Comparison of ENCODE assay signal across 8 cellular contexts in genomic region chr9:77177143-77177893, GRCh38. TPM values are rescaled to one million over a fixed set of nuclear protein-coding genes. Genes with fewer than 3 reads are reported as not detected.
A peak's percentile ranks its signal among the peaks of the same experiment; 100 is the strongest.
DNase-seq lines count a peak whose midpoint lies in the region; ATAC-seq and TF ChIP-seq lines count a peak whose summit lies in the region.

Gene VPS13A, plus strand, starts transcription at chr9:77177534. Its CDS starts 171 bp downstream, at chr9:77177705.

- H3K4me1 ChIP-seq in CD4-positive, alpha-beta memory T cell (ENCODE audit: insufficient read depth, low read length) = peaks cover 28% of the 10 kb centered on the region
- peaks cover 7% of the 10 kb centered on the region for H3K4me1 ChIP-seq in ectodermal cell (ENCODE audit: control insufficient read depth, insufficient read depth, low read length)
- H3K4me1 ChIP-seq in lower lobe of right lung = peaks cover 22% of the 10 kb centered on the region

- DNase-seq in CD4-positive, alpha-beta memory T cell = peak; percentile 89 to 96 (median 89)
- DNase-seq in NCI-H82 (lab: John Stamatoyannopoulos, UW) (peak; percentile 98), lower lobe of right lung (peak; percentile 96)
- peak; percentile 97 for DNase-seq in activated CD4-positive, alpha-beta memory T cell treated with anti-CD3 and anti-CD28 coated beads for 36 hours
- DNase-seq in stimulated activated CD4-positive, alpha-beta T cell treated with anti-CD3 and anti-CD28 coated beads, TNF-alpha, amount 100 ng/mL, for 4 hours (ENCODE audit: low read depth in 3 of 3) = peak; percentile 83 to 86 (median 84)

- no peaks in the 10 kb centered on the region for H3K9me3 Mint-ChIP-seq in CD4-positive, alpha-beta memory T cell
- no peaks in the 10 kb centered on the region for H3K9me3 Mint-ChIP-seq in activated CD4-positive, alpha-beta memory T cell treated with anti-CD3 and anti-CD28 coated beads for 36 hours

- H3K4me3 Mint-ChIP-seq in CD4-positive, alpha-beta memory T cell = peak within 1 kb of the TSS; percentile 90 to 98 (median 96)
- H3K4me3 Mint-ChIP-seq in activated CD4-positive, alpha-beta memory T cell treated with anti-CD3 and anti-CD28 coated beads for 36 hours = peak within 1 kb of the TSS; percentile 86

- WGBS in ectodermal cell, 2 experiments = 0 to 1% methylated on average over 89 of the region's 89 CpGs

- H3K4me3 ChIP-seq in CD4-positive, alpha-beta memory T cell (ENCODE audit: low read length in 2 of 2) = peak within 1 kb of the TSS; percentile 77 to 79
- H3K4me3 ChIP-seq in ectodermal cell (ENCODE audit: insufficient read depth, low read depth, low read length) (peak within 1 kb of the TSS; percentile 65), lower lobe of right lung (peak within 1 kb of the TSS; percentile 91)

- CTCF ChIA-PET in CD4-positive, alpha-beta memory T cell (lab: Charles Lee; ENCODE audit: partially characterized antibody) = interaction anchor here (1.0 to 3.5 kb wide), 5 partner anchors 10 to 53 kb away, joined by 3 to 27 read pairs (median 4); no protein-coding TSS in a partner anchor
- CTCF ChIA-PET in activated CD4-positive, alpha-beta memory T cell treated with anti-CD3 and anti-CD28 coated beads for 36 hours (lab: Charles Lee) = interaction anchor here (0.6 to 3.1 kb wide), 5 partner anchors 9 to 1110 kb away, joined by 3 to 32 read pairs (median 3); no protein-coding TSS in a partner anchor

- no peaks in the 10 kb centered on the region for H3K27me3 Mint-ChIP-seq in CD4-positive, alpha-beta memory T cell
- H3K27me3 Mint-ChIP-seq in activated CD4-positive, alpha-beta memory T cell treated with anti-CD3 and anti-CD28 coated beads for 36 hours = no peaks in the 10 kb centered on the region

- peaks cover 20 to 46% (median 28%) of the 10 kb centered on the region in 4 donors for H3K4me1 Mint-ChIP-seq in CD4-positive, alpha-beta memory T cell
- peaks cover 22% of the 10 kb centered on the region for H3K4me1 Mint-ChIP-seq in activated CD4-positive, alpha-beta memory T cell treated with anti-CD3 and anti-CD28 coated beads for 36 hours (ENCODE audit: low read depth)

- H3K27ac Mint-ChIP-seq in CD4-positive, alpha-beta memory T cell = peak within 1 kb of the TSS; percentile 92 to 98 (median 94)
- peak within 1 kb of the TSS; percentile 87 for H3K27ac Mint-ChIP-seq in activated CD4-positive, alpha-beta memory T cell treated with anti-CD3 and anti-CD28 coated beads for 36 hours

- ATAC-seq in GM19438 (IDR thresholded peaks at IDR 0.05; ENCODE audit: low read depth, unreplicated experiment) = peak; percentile 84
- peak; percentile 48 for ATAC-seq in HG03575 (IDR thresholded peaks at IDR 0.05; ENCODE audit: extremely low read depth, insufficient number of reproducible peaks, low FRiP score, unreplicated experiment)
- peak; percentile 98 for ATAC-seq in lower lobe of right lung

- H3K27ac ChIP-seq in CD4-positive, alpha-beta memory T cell (ENCODE audit: low read depth, low read length) = peak within 1 kb of the TSS; percentile 92
- H3K27ac ChIP-seq in ectodermal cell (ENCODE audit: insufficient read depth, low read depth, low read length, poor library complexity, severe bottlenecking) (peak within 1 kb of the TSS; percentile 74), lower lobe of right lung (peak within 1 kb of the TSS; percentile 82)

- TF ChIP-seq CTCF in lower lobe of right lung (IDR thresholded peaks at IDR 0.05) = peak; percentile 31

- no peaks in the 10 kb centered on the region for H3K27me3 ChIP-seq in CD4-positive, alpha-beta memory T cell (ENCODE audit: insufficient read depth, low read length)
- H3K27me3 ChIP-seq in ectodermal cell (ENCODE audit: control insufficient read depth, insufficient read depth, low read length, poor library complexity, severe bottlenecking) (no peaks in the 10 kb centered on the region), lower lobe of right lung (ENCODE audit: low read depth) (no peaks in the 10 kb centered on the region)

- H3K9me3 ChIP-seq in CD4-positive, alpha-beta memory T cell (ENCODE audit: control insufficient read depth in 1 of 2, low read length in 2 of 2) = no peaks in the 10 kb centered on the region
- H3K9me3 ChIP-seq in ectodermal cell (ENCODE audit: control insufficient read depth, low read length) (no peaks in the 10 kb centered on the region), lower lobe of right lung (no peaks in the 10 kb centered on the region)

- intact Hi-C loops in CD4-positive, alpha-beta memory T cell (cut with micrococcal nuclease) = loop anchor here (1.0 to 5.0 kb wide), 10 partner anchors 10 to 1285 kb away; partner anchors contain the start of genes PCSK5, PSAT1 and RFK
- intact Hi-C loops in activated CD4-positive, alpha-beta memory T cell treated with anti-CD3 and anti-CD28 coated beads for 36 hours (cut with micrococcal nuclease) = loop anchor here (1.0 to 10.0 kb wide), 8 partner anchors 10 to 1119 kb away; partner anchors contain the start of genes CEP78, GCNT1, PSAT1 and RFK
- intact Hi-C loops in lower lobe of right lung (cut with DNase I) = no loop called here

- POLR2A ChIA-PET in CD4-positive, alpha-beta memory T cell (lab: Charles Lee; ENCODE audit: partially characterized antibody) = interaction anchor here (0.6 to 1.4 kb wide), 10 partner anchors 9 to 1119 kb away, joined by 3 to 7 read pairs (median 3); partner anchors contain the start of gene RFK
- POLR2A ChIA-PET in activated CD4-positive, alpha-beta memory T cell treated with anti-CD3 and anti-CD28 coated beads for 36 hours (lab: Charles Lee) = interaction anchor here (0.6 kb wide), 1 partner anchor 161 kb away, joined by 3 read pairs; no protein-coding TSS in a partner anchor

- no peaks in the 10 kb centered on the region for H3K36me3 ChIP-seq in CD4-positive, alpha-beta memory T cell (ENCODE audit: insufficient read depth, low read length)
- H3K36me3 ChIP-seq in ectodermal cell (ENCODE audit: control insufficient read depth, insufficient read depth, low read length) (no peaks in the 10 kb centered on the region), lower lobe of right lung (no peaks in the 10 kb centered on the region)

- H3K36me3 Mint-ChIP-seq in CD4-positive, alpha-beta memory T cell = peaks cover 0 to 6% of the 10 kb centered on the region in 2 donors
- no peaks in the 10 kb centered on the region for H3K36me3 Mint-ChIP-seq in activated CD4-positive, alpha-beta memory T cell treated with anti-CD3 and anti-CD28 coated beads for 36 hours

RNA-seq across cellular contexts. Expression of gene VPS13A, which starts in this region (rescaled TPM):
- total RNA-seq in CD4-positive, alpha-beta memory T cell = 10 to 100 TPM; 53.5 to 58.2 TPM
- 1 to 10 TPM; 1.7 to 6.8 TPM for polyA plus RNA-seq in CD4-positive, alpha-beta memory T cell
- 10 to 100 TPM; 27.3 to 30.4 TPM for total RNA-seq in activated CD4-positive, alpha-beta memory T cell treated with anti-CD3 and anti-CD28 coated beads for 36 hours
- 18.0 TPM for polyA plus RNA-seq in ectodermal cell (2013, experiment 1 of 4)
- 20.3 TPM for polyA plus RNA-seq in ectodermal cell (2013, experiment 2 of 4)
- polyA plus RNA-seq in ectodermal cell (2013, experiment 3 of 4) = 13.4 TPM
- polyA plus RNA-seq in ectodermal cell (2013, experiment 4 of 4) = 18.1 TPM
- 37.8 TPM for total RNA-seq in lower lobe of right lung

Comparison
In these comparisons a context has a peak if more than half of its experiments do, and no peak if none do; other contexts are left out.
1. Peak in every context shown above with its lines: DNase-seq, ATAC-seq, H3K4me3 ChIP-seq and H3K27ac ChIP-seq.
2. ATAC-seq: peak in every context shown above with its lines; median percentile 98 in lower lobe of right lung; 84 in GM19438; 48 in HG03575.